1 cellular context compared by ENCODE assay signal in the genomic region with DNA sequence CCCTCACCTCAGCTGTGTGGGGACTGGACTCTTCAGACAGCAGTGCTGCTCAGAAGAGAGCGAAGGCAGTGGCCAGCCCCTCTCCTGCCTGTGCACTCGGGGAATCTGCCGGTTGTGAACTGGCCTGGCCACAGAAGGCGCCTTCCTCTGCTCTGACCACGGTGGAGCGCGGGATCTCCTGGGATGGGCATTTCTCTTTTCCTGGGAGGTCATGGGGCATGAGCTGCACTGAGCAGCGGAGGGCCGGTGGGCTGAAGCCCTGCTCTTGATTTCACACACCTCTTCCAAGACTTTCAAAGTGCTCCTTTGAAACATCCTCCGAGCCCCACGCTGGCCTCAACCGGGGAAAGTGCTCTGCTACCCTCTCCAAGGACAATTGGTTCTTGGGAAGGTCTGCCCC.
TF ChIP-seq lines count a peak whose summit lies in the region.

No MANE protein-coding gene starts in this region.

TF ChIP-seq in IMR-90, 13 proteins besides CTCF, POLR2A, EP300 and RAD21 (continued from another document):
- TF ChIP-seq, protein P1, sequence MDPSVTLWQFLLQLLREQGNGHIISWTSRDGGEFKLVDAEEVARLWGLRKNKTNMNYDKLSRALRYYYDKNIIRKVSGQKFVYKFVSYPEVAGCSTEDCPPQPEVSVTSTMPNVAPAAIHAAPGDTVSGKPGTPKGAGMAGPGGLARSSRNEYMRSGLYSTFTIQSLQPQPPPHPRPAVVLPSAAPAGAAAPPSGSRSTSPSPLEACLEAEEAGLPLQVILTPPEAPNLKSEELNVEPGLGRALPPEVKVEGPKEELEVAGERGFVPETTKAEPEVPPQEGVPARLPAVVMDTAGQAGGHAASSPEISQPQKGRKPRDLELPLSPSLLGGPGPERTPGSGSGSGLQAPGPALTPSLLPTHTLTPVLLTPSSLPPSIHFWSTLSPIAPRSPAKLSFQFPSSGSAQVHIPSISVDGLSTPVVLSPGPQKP (IDR thresholded peaks at IDR 0.05; ENCODE audit: borderline replicate concordance, low read depth, low read length), result no peak
- no peak for TF ChIP-seq CEBPB (IDR thresholded peaks at IDR 0.05; ENCODE audit: low read depth, low read length)
- TF ChIP-seq BHLHE40 (IDR thresholded peaks at IDR 0.05; ENCODE audit: low read depth, low read length), result no peak
- no peak for TF ChIP-seq MXI1 (IDR thresholded peaks at IDR 0.05; ENCODE audit: borderline replicate concordance, low read depth, low read length)
TF ChIP-seq in IMR-90: peak in this region for 0.
